In the genomic region with DNA sequence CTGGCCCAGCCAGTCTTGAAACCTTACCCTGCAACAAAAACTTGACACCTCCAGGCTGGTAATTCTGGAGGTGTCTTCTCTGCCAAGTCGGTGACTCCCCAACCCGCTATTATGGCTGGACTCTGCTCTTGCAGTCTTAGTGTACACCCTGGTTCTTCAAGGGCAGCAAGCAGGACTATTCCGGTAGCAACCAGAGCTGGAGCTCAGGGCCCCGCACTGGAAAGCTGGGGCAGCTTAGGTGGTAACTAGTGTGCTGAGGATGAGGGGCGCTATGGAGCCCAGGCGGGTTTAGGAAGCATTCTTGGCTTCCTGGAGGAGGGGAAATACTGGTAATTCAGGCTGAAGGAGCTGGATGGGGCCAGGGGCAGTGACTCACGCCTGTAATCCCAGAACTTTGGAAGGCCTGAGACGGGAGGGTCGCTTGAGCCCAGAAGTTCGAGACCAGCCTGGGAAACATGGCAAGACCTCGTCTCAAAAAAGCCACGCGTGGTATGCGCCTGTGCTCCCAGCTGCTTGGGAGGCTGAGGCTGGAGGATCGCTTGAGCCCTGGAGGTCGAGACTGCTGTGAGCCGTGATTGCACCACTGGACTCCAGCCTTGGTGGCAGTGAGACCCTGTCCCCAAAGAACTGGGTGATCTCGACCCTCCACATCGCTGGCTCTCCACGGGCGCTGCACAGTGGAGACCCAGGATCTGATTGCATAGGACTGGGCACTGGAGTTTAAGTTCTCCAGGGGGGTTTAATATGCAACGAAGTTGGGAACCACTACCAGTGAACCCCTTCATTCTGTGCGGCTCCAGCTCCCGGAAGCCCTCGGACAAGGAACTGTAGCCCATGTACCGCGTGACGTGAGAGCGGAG, we compare ENCODE assay signal across 6 cellular contexts. TPM values are rescaled to one million over a fixed set of nuclear protein-coding genes. Genes with fewer than 3 reads are reported as not detected.
DNase-seq lines count a peak whose midpoint lies in the region; ATAC-seq and TF ChIP-seq lines count a peak whose summit lies in the region.

No MANE protein-coding gene starts in this region.

- ATAC-seq in left lobe of liver: no peak

- TF ChIP-seq CTCF in GM13977 (IDR thresholded peaks at IDR 0.05; ENCODE audit: extremely low read depth, insufficient read depth, missing control alignments) (no peak), GM20000 (IDR thresholded peaks at IDR 0.05; ENCODE audit: extremely low read depth, missing control alignments) (no peak)

- in situ Hi-C loops in GM13977 (cut with MboI; ENCODE audit: low pct_unique_long_range_greater_than_20kb, low sequenced_read_pairs, unreplicated experiment): no loop called here

- DNase-seq in GM13977 (ENCODE audit: low spot score) (peak; percentile 23), myocyte (ENCODE audit: low read depth) (peak; percentile 49), SW 1271 (lab: John Stamatoyannopoulos, UW) (no peak), left lobe of liver (ENCODE audit: low spot score) (no peak), GM20000 (ENCODE audit: low spot score) (no peak)

- peak overlapping the region; percentile 48 for H3K27ac ChIP-seq in angular gyrus (ENCODE audit: low read depth, low read length)

RNA-seq across cellular contexts. Expression of a gene that starts 10.6 kb away (rescaled TPM):
- 0.13 TPM in 1 of 2 replicates, not detected in the other for total RNA-seq in myocyte
- polyA plus RNA-seq in myocyte (2012): 0.18 TPM
- 1.3 TPM for total RNA-seq in left lobe of liver

RNA-seq across cellular contexts. Expression of a gene that starts 25.6 kb away (rescaled TPM):
- total RNA-seq in myocyte (51.8 and 54.3 TPM in 2 replicates), left lobe of liver (36.7 TPM)
- 57.2 TPM for polyA plus RNA-seq in myocyte (2012)

RNA-seq across cellular contexts. Expression of a gene that starts 39.3 kb away (rescaled TPM):
- total RNA-seq in myocyte: 48.5 and 52.6 TPM in 2 replicates
- 25.3 TPM for polyA plus RNA-seq in myocyte (2012)
- total RNA-seq in left lobe of liver: 41.4 TPM

RNA-seq across cellular contexts. Expression of a gene that starts 45.4 kb away (rescaled TPM):
- total RNA-seq in myocyte (56.5 and 60.0 TPM in 2 replicates), left lobe of liver (16.9 TPM)
- polyA plus RNA-seq in myocyte (2012): 36.7 TPM

RNA-seq across cellular contexts. Expression of a gene that starts 58.5 kb away (rescaled TPM):
- 72.8 and 103 TPM in 2 replicates for total RNA-seq in myocyte
- 47.3 TPM for polyA plus RNA-seq in myocyte (2012)
- 0.28 TPM for total RNA-seq in left lobe of liver

Comparison
In these comparisons a context has a peak if more than half of its experiments do, and no peak if none do; other contexts are left out.
1. DNase-seq: peak in GM13977 (single experiment) and myocyte (single experiment); none in SW 1271 (0 of 2), left lobe of liver (single experiment) and GM20000 (single experiment).